12 cellular contexts compared by ENCODE assay signal in the genomic region with DNA sequence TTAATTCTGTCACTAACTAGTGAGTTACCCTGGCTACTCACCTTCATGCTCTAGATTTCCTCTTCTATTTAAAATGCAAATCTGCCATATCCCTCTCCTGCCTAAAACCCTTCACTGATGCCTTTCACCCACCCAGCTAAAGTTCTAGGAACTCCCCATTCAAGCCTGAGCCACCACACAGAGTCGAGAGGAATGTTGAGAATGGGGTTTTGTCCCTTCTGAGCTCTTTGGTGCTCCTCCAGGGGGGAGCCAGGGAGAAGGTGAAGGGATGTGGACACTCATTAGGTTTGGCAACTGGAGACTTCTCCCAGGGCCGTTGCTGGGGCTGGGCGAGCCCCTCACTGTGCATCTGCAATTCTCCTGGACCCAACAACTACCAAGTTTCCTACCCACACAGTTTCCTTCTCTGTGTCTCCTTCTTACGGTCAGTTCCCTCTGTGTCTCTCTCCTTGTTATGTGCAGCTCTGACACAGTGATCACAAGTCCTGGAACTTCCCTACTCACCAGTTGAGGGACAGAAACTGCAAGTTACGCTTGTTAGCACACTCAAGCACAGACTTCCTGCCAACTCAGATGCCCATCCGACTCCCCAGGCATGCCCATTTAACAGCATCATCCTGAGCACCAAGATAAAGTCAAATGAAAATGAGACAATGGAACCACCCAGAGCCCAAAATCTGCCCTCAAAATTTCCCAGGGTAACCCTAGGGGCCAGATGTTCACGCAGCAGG. TPM values are rescaled to one million over a fixed set of nuclear protein-coding genes. Genes with fewer than 3 reads are reported as not detected.
DNase-seq lines count a peak whose midpoint lies in the region; ATAC-seq and TF ChIP-seq lines count a peak whose summit lies in the region.
"Had no signal": no experiment of that assay in that cellular context is flagged by ENCODE, and none has a peak within 500 bp of the region (broad histone marks: within the 10 kb centered on the region; RNA-seq: fewer than 3 reads in every experiment).

No MANE protein-coding gene starts in this region.

- intact Hi-C loops in CD14-positive monocyte (cut with micrococcal nuclease) (loop anchor here in 1 of 2 donors (1.0 kb wide), 1 partner anchor 9 kb away; no protein-coding TSS in a partner anchor), lower lobe of right lung (cut with DNase I) (no loop called here)

- no peak overlapping the region for H3K4me3 ChIP-seq in lower lobe of right lung

- peak; percentile 76 to 87 for ATAC-seq in lower lobe of right lung
- ATAC-seq in HG02885 (IDR thresholded peaks at IDR 0.05; ENCODE audit: poor library complexity, unreplicated experiment) = no peak
- ATAC-seq in GM19023 (IDR thresholded peaks at IDR 0.05; ENCODE audit: unreplicated experiment) = no peak
- ATAC-seq: HCT116 had no signal

- H3K9me3 Mint-ChIP-seq in CD14-positive monocyte = peaks cover 0 to 5% (median 0%) of the 10 kb centered on the region in 7 donors
- peaks cover 6% of the 10 kb centered on the region for H3K9me3 Mint-ChIP-seq in T-helper 2 cell treated with Interferon-gamma antibody and Interleukin-4, amounts not matched to agents 5 μg/mL and 100 μg/mL, for 36 hours

- TF ChIP-seq CTCF in CD14-positive monocyte (IDR thresholded peaks at IDR 0.05) (no peak), GM20000 (IDR thresholded peaks at IDR 0.05; ENCODE audit: extremely low read depth, missing control alignments) (no peak), lower lobe of right lung (IDR thresholded peaks at IDR 0.05) (no peak)

- H3K27ac ChIP-seq in lower lobe of right lung = peak overlapping the region; percentile 60

- H3K27ac Mint-ChIP-seq in CD14-positive monocyte = peak overlapping the region; percentile 97 to 100 (median 98)
- peak overlapping the region; percentile 70 for H3K27ac Mint-ChIP-seq in T-helper 2 cell treated with Interferon-gamma antibody and Interleukin-4, amounts not matched to agents 5 μg/mL and 100 μg/mL, for 36 hours

- H3K9me3 ChIP-seq in lower lobe of right lung = no peaks in the 10 kb centered on the region

- peak overlapping the region; percentile 54 to 73 for H3K4me3 Mint-ChIP-seq in CD14-positive monocyte
- H3K4me3 Mint-ChIP-seq in T-helper 2 cell treated with Interferon-gamma antibody and Interleukin-4, amounts not matched to agents 5 μg/mL and 100 μg/mL, for 36 hours = peak overlapping the region; percentile 47

- H3K27me3 ChIP-seq in lower lobe of right lung (ENCODE audit: low read depth) = no peaks in the 10 kb centered on the region

- H3K27me3 Mint-ChIP-seq in CD14-positive monocyte (ENCODE audit: low read depth in 3 of 3) = peaks cover 0 to 3% (median 1%) of the 10 kb centered on the region in 3 donors
- H3K27me3 Mint-ChIP-seq in T-helper 2 cell treated with Interferon-gamma antibody and Interleukin-4, amounts not matched to agents 5 μg/mL and 100 μg/mL, for 36 hours (ENCODE audit: low read depth) = no peaks in the 10 kb centered on the region

- DNase-seq in CD14-positive monocyte (ENCODE audit: low spot score) (peak; percentile 76), GM20000 (ENCODE audit: low spot score) (peak; percentile 57), lower lobe of right lung (no peak), HCEC 1CT (no peak), retina (no peak)
- no peak for DNase-seq in T-helper 2 cell treated with Interferon-gamma antibody and Interleukin-4, amounts not matched to agents 5 μg/mL and 100 μg/mL, for 36 hours (ENCODE audit: low spot score)
- DNase-seq: activated CD4-positive, alpha-beta T cell treated with anti-CD3 and anti-CD28 coated beads for 1 hour; DMS153; NCI-H2171 had no signal

- peaks cover 21% of the 10 kb centered on the region for H3K4me1 ChIP-seq in lower lobe of right lung

- peaks cover 15% of the 10 kb centered on the region in 2 donors for H3K36me3 Mint-ChIP-seq in CD14-positive monocyte
- H3K36me3 Mint-ChIP-seq in T-helper 2 cell treated with Interferon-gamma antibody and Interleukin-4, amounts not matched to agents 5 μg/mL and 100 μg/mL, for 36 hours (ENCODE audit: low read depth) = peaks cover 59% of the 10 kb centered on the region

- no peaks in the 10 kb centered on the region for H3K36me3 ChIP-seq in lower lobe of right lung

- H3K4me1 Mint-ChIP-seq in CD14-positive monocyte = peaks cover 85% of the 10 kb centered on the region
- peaks cover 68% of the 10 kb centered on the region for H3K4me1 Mint-ChIP-seq in T-helper 2 cell treated with Interferon-gamma antibody and Interleukin-4, amounts not matched to agents 5 μg/mL and 100 μg/mL, for 36 hours (ENCODE audit: low read depth)

RNA-seq across cellular contexts. Expression of a gene that starts 6.5 kb away (rescaled TPM):
- polyA plus RNA-seq in CD14-positive monocyte = 100 to 1,000 TPM; 152 to 226 TPM
- 37.7 TPM for total RNA-seq in lower lobe of right lung

RNA-seq across cellular contexts. Expression of a gene that starts 50.4 kb away (rescaled TPM):
- under 1 TPM; 0.17 to 0.37 TPM for polyA plus RNA-seq in CD14-positive monocyte
- total RNA-seq in lower lobe of right lung = 7.0 TPM

Comparison
In these comparisons a context has a peak if more than half of its experiments do, and no peak if none do; other contexts are left out.
1. DNase-seq: peak in CD14-positive monocyte (single experiment) and GM20000 (single experiment); none in T-helper 2 cell treated with Interferon-gamma antibody and Interleukin-4, amounts not matched to agents 5 μg/mL and 100 μg/mL, for 36 hours (single experiment), lower lobe of right lung (single experiment), HCEC 1CT (single experiment) and retina (single experiment).
2. ATAC-seq: peak in lower lobe of right lung (2 of 2); none in HG02885 (single experiment) and GM19023 (single experiment).